In genomic region chr2:16653799-16654198, GRCh38 we compare ENCODE assay signal across 10 cellular contexts.
A peak's percentile ranks its signal among the peaks of the same experiment; 100 is the strongest.
DNase-seq lines count a peak whose midpoint lies in the region; ATAC-seq and TF ChIP-seq lines count a peak whose summit lies in the region.
"Had no signal": no experiment of that assay in that cellular context is flagged by ENCODE, and none has a peak within 500 bp of the region (broad histone marks: within the 10 kb centered on the region; RNA-seq: fewer than 3 reads in every experiment).

No MANE protein-coding gene starts in this region.

- no peaks in the 10 kb centered on the region for H3K27me3 Mint-ChIP-seq in nephron (ENCODE audit: low read depth)
- H3K27me3 Mint-ChIP-seq: stimulated activated naive CD8-positive, alpha-beta T cell treated with anti-CD3 and anti-CD28 coated beads, Interleukin-15, Interleukin-2, amounts not matched to agents 100 ng/mL and 50 ng/mL, for 24 hours had no signal

- H3K4me1 ChIP-seq in OCI-LY1 (ENCODE audit: insufficient read depth, low read length, severe bottlenecking), result peaks cover 94% of the 10 kb centered on the region

- no peak for DNase-seq in AG20443 (ENCODE audit: low spot score)
- DNase-seq in brain microvascular endothelial cell, result no peak
- DNase-seq in stimulated activated CD4-positive, alpha-beta T cell treated with anti-CD3 and anti-CD28 coated beads, Interleukin-4, amount 100 ng/mL, for 24 hours, result no peak

- no peaks in the 10 kb centered on the region for H3K9me2 ChIP-seq in OCI-LY1 (ENCODE audit: low read depth, low read length)

- H2AFZ ChIP-seq in OCI-LY1 (ENCODE audit: low read length), result no peak overlapping the region

- H3K4me1 Mint-ChIP-seq in nephron, result peaks cover 86% of the 10 kb centered on the region

- H3K9me3 ChIP-seq in OCI-LY1 (ENCODE audit: low read length), result no peaks in the 10 kb centered on the region
- H3K9me3 ChIP-seq: SJSA1 had no signal

- no peaks in the 10 kb centered on the region for H3K36me3 Mint-ChIP-seq in nephron (ENCODE audit: low read depth)

- H3K27ac ChIP-seq in OCI-LY1 (ENCODE audit: low read depth, low read length, poor library complexity, severe bottlenecking) (peak overlapping the region; percentile 75), brain microvascular endothelial cell (no peak overlapping the region)
- H3K27ac ChIP-seq: SJSA1 had no signal

- no peaks in the 10 kb centered on the region for H3K27me3 ChIP-seq in OCI-LY1 (ENCODE audit: insufficient read depth, low read length)
- no peaks in the 10 kb centered on the region for H3K27me3 ChIP-seq in brain microvascular endothelial cell (replicated peaks)

- no peaks in the 10 kb centered on the region for H3F3A ChIP-seq in OCI-LY1 (ENCODE audit: insufficient read depth, low read length)

- H3K9ac ChIP-seq in OCI-LY1 (ENCODE audit: low read length), result no peak overlapping the region; the same call in 1 of the 2 replicates

- TF ChIP-seq CTCF in OCI-LY1 (IDR thresholded peaks at IDR 0.05; ENCODE audit: low read length) (no peak), nephron (IDR thresholded peaks at IDR 0.05; ENCODE audit: unreplicated experiment in 3 of 3) (no peak), brain microvascular endothelial cell (IDR thresholded peaks at IDR 0.05; ENCODE audit: low read depth, low read length, missing control alignments) (no peak)

- no peaks in the 10 kb centered on the region for H3K79me2 ChIP-seq in OCI-LY1 (ENCODE audit: insufficient read depth, low read length)

- no peaks in the 10 kb centered on the region for H4K20me1 ChIP-seq in OCI-LY1 (ENCODE audit: insufficient read depth, low read length)

- H3K9me3 Mint-ChIP-seq in nephron, result no peaks in the 10 kb centered on the region
- H3K9me3 Mint-ChIP-seq: stimulated activated naive CD8-positive, alpha-beta T cell treated with anti-CD3 and anti-CD28 coated beads, Interleukin-15, Interleukin-2, amounts not matched to agents 100 ng/mL and 50 ng/mL, for 24 hours had no signal

- peak overlapping the region; percentile 25; the same call in 1 of the 2 replicates for H3K4me2 ChIP-seq in OCI-LY1 (ENCODE audit: low read length)

- in situ Hi-C loops in brain microvascular endothelial cell (cut with HindIII; ENCODE audit: low pct_ligation_motif_present, low sequenced_read_pairs), result no loop called here

- H3K4me3 ChIP-seq in OCI-LY1 (ENCODE audit: low read depth, low read length, poor library complexity, severe bottlenecking), result no peak overlapping the region
- H3K4me3 ChIP-seq in brain microvascular endothelial cell (ENCODE audit: low read depth, low read length), result no peak overlapping the region
- H3K4me3 ChIP-seq: SJSA1 had no signal

- peak; percentile 65 for ATAC-seq in GM18867 (IDR thresholded peaks at IDR 0.05; ENCODE audit: unreplicated experiment)
- peak; percentile 44 for ATAC-seq in HG02798 (IDR thresholded peaks at IDR 0.05; ENCODE audit: poor library complexity, unreplicated experiment)
- no peak for ATAC-seq in HG02840 (IDR thresholded peaks at IDR 0.05; ENCODE audit: low FRiP score, unreplicated experiment)

- peak overlapping the region; percentile 14 to 85 (median 58) for H3K27ac Mint-ChIP-seq in nephron
- H3K27ac Mint-ChIP-seq: stimulated activated naive CD8-positive, alpha-beta T cell treated with anti-CD3 and anti-CD28 coated beads, Interleukin-15, Interleukin-2, amounts not matched to agents 100 ng/mL and 50 ng/mL, for 24 hours had no signal

- H3K4me3 Mint-ChIP-seq in nephron, result no peak overlapping the region
- H3K4me3 Mint-ChIP-seq: stimulated activated naive CD8-positive, alpha-beta T cell treated with anti-CD3 and anti-CD28 coated beads, Interleukin-15, Interleukin-2, amounts not matched to agents 100 ng/mL and 50 ng/mL, for 24 hours had no signal

- H3K36me3 ChIP-seq in OCI-LY1 (ENCODE audit: insufficient read depth, low read length) (no peaks in the 10 kb centered on the region), brain microvascular endothelial cell (replicated peaks) (no peaks in the 10 kb centered on the region)
- H3K36me3 ChIP-seq: SJSA1 had no signal
